Comparison of ENCODE assay signal across 30 cellular contexts in genomic region chr11:93549986-93550385, GRCh38.
"Had no signal": no experiment of that assay in that cellular context is flagged by ENCODE, and none has a peak within 500 bp of the region (broad histone marks: within the 10 kb centered on the region; RNA-seq: fewer than 3 reads in every experiment).

No MANE protein-coding gene starts in this region.

- H3K4me2 ChIP-seq: neural progenitor cell had no signal

- H3K4me1 ChIP-seq: parathyroid adenoma, psoas muscle, sigmoid colon, testis, transverse colon, vagina had no signal

- H3K9me3 ChIP-seq: ovary, psoas muscle, right lobe of liver, sigmoid colon, suprapubic skin, testis, tibial artery, transverse colon, vagina had no signal

- H3K79me2 ChIP-seq: parathyroid adenoma had no signal

- DNase-seq: naive B cell; naive thymus-derived CD8-positive, alpha-beta T cell; occipital lobe; ovary; posterior cingulate gyrus; psoas muscle; right cardiac atrium; right lobe of liver; sigmoid colon; small intestine; stimulated activated CD4-positive, alpha-beta T cell treated with anti-CD3 and anti-CD28 coated beads, Interleukin-15, amount 100 ng/mL, for 24 hours; stimulated activated CD4-positive, alpha-beta T cell treated with anti-CD3 and anti-CD28 coated beads, Interleukin-2, amount 100 ng/mL, for 24 hours; stimulated activated CD4-positive, alpha-beta T cell treated with anti-CD3 and anti-CD28 coated beads, Interleukin-4, amount 100 ng/mL, for 1 hour; stimulated activated CD4-positive, alpha-beta T cell treated with anti-CD3 and anti-CD28 coated beads, Interleukin-4, amount 100 ng/mL, for 4 hours; stimulated activated CD8-positive, alpha-beta memory T cell treated with anti-CD3 and anti-CD28 coated beads, Interleukin-4, amount 100 ng/mL, for 48 hours; stimulated activated naive CD4-positive, alpha-beta T cell; stimulated activated naive CD8-positive, alpha-beta T cell treated with anti-CD3 and anti-CD28 coated beads, Interleukin-15, amount 100 ng/mL, for 72 hours; stimulated activated naive CD8-positive, alpha-beta T cell treated with anti-CD3 and anti-CD28 coated beads, Interleukin-15, Interleukin-2, amounts not matched to agents 100 U/mL and 50 U/mL, for 24 hours; substantia nigra; testis; tibial artery; transverse colon had no signal

- H3K4me1 Mint-ChIP-seq: naive B cell; stimulated activated memory B cell treated with anti-CD40 and anti-IgM and Interleukin-4, amounts not matched to agents 10 μg/mL and 1 μg/mL and 100 μg/mL, for 72 hours; stimulated activated naive CD8-positive, alpha-beta T cell treated with anti-CD3 and anti-CD28 coated beads, Interleukin-15, amount 100 ng/mL, for 72 hours had no signal

- H3K27ac Mint-ChIP-seq: naive thymus-derived CD8-positive, alpha-beta T cell; natural killer cell treated with Interleukin-12 subunit alpha and Interleukin-12 subunit beta and Interleukin-15 and Interleukin-18, amount 100 ng/mL, for 72 hours; neural progenitor cell; progenitor cell of endocrine pancreas; stimulated activated memory B cell treated with anti-CD40 and anti-IgM and Interleukin-4, amounts not matched to agents 10 μg/mL and 1 μg/mL and 100 μg/mL, for 72 hours; stimulated activated naive CD8-positive, alpha-beta T cell treated with anti-CD3 and anti-CD28 coated beads, Interleukin-15, amount 100 ng/mL, for 72 hours; type B pancreatic cell had no signal

- H3K4me3 Mint-ChIP-seq: naive B cell; naive thymus-derived CD8-positive, alpha-beta T cell; natural killer cell treated with Interleukin-12 subunit alpha and Interleukin-12 subunit beta and Interleukin-15 and Interleukin-18, amount 100 ng/mL, for 72 hours; neural progenitor cell; stimulated activated memory B cell treated with anti-CD40 and anti-IgM and Interleukin-4, amounts not matched to agents 10 μg/mL and 1 μg/mL and 100 μg/mL, for 72 hours; stimulated activated naive CD8-positive, alpha-beta T cell treated with anti-CD3 and anti-CD28 coated beads, Interleukin-15, amount 100 ng/mL, for 72 hours; type B pancreatic cell had no signal

- H3K36me3 Mint-ChIP-seq: naive B cell; naive thymus-derived CD8-positive, alpha-beta T cell; natural killer cell treated with Interleukin-12 subunit alpha and Interleukin-12 subunit beta and Interleukin-15 and Interleukin-18, amount 100 ng/mL, for 72 hours; neural progenitor cell; stimulated activated memory B cell treated with anti-CD40 and anti-IgM and Interleukin-4, amounts not matched to agents 10 μg/mL and 1 μg/mL and 100 μg/mL, for 72 hours; type B pancreatic cell had no signal

- H2AFZ ChIP-seq: neural progenitor cell, parathyroid adenoma had no signal

- H3K27ac ChIP-seq: neural progenitor cell, ovary, parathyroid adenoma, psoas muscle, right lobe of liver, sigmoid colon, suprapubic skin, testis, tibial artery, transverse colon, vagina had no signal

- H3K4me3 ChIP-seq: neural progenitor cell, ovary, psoas muscle, right lobe of liver, sigmoid colon, suprapubic skin, testis, tibial artery, transverse colon, vagina had no signal

- H3K27me3 ChIP-seq: neural progenitor cell, ovary, right lobe of liver, sigmoid colon, suprapubic skin, testis, tibial artery, transverse colon, vagina had no signal

- ATAC-seq: naive thymus-derived CD8-positive, alpha-beta T cell; natural killer cell treated with Interleukin-12 subunit alpha and Interleukin-12 subunit beta and Interleukin-15 and Interleukin-18, amount 100 ng/mL, for 72 hours; psoas muscle; right cardiac atrium; right lobe of liver; stimulated activated memory B cell treated with anti-CD40 and anti-IgM and Interleukin-4, amounts not matched to agents 10 μg/mL and 1 μg/mL and 100 μg/mL, for 72 hours; stimulated activated naive CD8-positive, alpha-beta T cell treated with anti-CD3 and anti-CD28 coated beads, Interleukin-15, amount 100 ng/mL, for 72 hours; stimulated activated naive CD8-positive, alpha-beta T cell treated with anti-CD3 and anti-CD28 coated beads, Interleukin-15, Interleukin-2, amounts not matched to agents 100 U/mL and 50 U/mL, for 24 hours had no signal

- H3K9me3 Mint-ChIP-seq: naive B cell; naive thymus-derived CD8-positive, alpha-beta T cell; natural killer cell treated with Interleukin-12 subunit alpha and Interleukin-12 subunit beta and Interleukin-15 and Interleukin-18, amount 100 ng/mL, for 72 hours; neural progenitor cell; stimulated activated memory B cell treated with anti-CD40 and anti-IgM and Interleukin-4, amounts not matched to agents 10 μg/mL and 1 μg/mL and 100 μg/mL, for 72 hours; stimulated activated naive CD8-positive, alpha-beta T cell treated with anti-CD3 and anti-CD28 coated beads, Interleukin-15, amount 100 ng/mL, for 72 hours; type B pancreatic cell had no signal

- H3K36me3 ChIP-seq: neural progenitor cell, ovary, right lobe of liver, sigmoid colon, suprapubic skin, tibial artery, transverse colon, vagina had no signal
